In genomic region chr11:113977071-113977490, GRCh38 we compare ENCODE assay signal across 22 cellular contexts. TPM values are rescaled to one million over a fixed set of nuclear protein-coding genes. Genes with fewer than 3 reads are reported as not detected.
DNase-seq lines count a peak whose midpoint lies in the region; ATAC-seq and TF ChIP-seq lines count a peak whose summit lies in the region.
"Had no signal": no experiment of that assay in that cellular context is flagged by ENCODE, and none has a peak within 500 bp of the region (broad histone marks: within the 10 kb centered on the region; RNA-seq: fewer than 3 reads in every experiment).

No MANE protein-coding gene starts in this region.

- POLR2A ChIA-PET in activated B cell treated with CpG ODN at 0.5 μM for 24 hours (lab: Charles Lee) = interaction anchor here (0.5 to 4.1 kb wide), 20 partner anchors 9 to 423 kb away, joined by 3 to 22 read pairs (median 8); partner anchors contain the start of genes C11orf71, RBM7 and USP28

- H3K4me3 Mint-ChIP-seq in activated B cell treated with CpG ODN at 0.5 μM for 24 hours (peak overlapping the region; percentile 69), osteocyte (ENCODE audit: unreplicated experiment) (no peak overlapping the region)
- peak overlapping the region; percentile 68 to 74 for H3K4me3 Mint-ChIP-seq in stimulated activated naive B cell treated with anti-CD40 and anti-IgM and Interleukin-4, amounts not matched to agents 10 μg/mL and 1 μg/mL and 100 μg/mL, for 72 hours
- H3K4me3 Mint-ChIP-seq: CD14-positive monocyte had no signal

- H3K36me3 Mint-ChIP-seq in activated B cell treated with CpG ODN at 0.5 μM for 24 hours (ENCODE audit: low read depth) (no peaks in the 10 kb centered on the region), osteocyte (ENCODE audit: unreplicated experiment) (no peaks in the 10 kb centered on the region)
- H3K36me3 Mint-ChIP-seq in stimulated activated naive B cell treated with anti-CD40 and anti-IgM and Interleukin-4, amounts not matched to agents 10 μg/mL and 1 μg/mL and 100 μg/mL, for 72 hours = no peaks in the 10 kb centered on the region
- H3K36me3 Mint-ChIP-seq: CD14-positive monocyte had no signal

- intact Hi-C loops in activated B cell treated with CpG ODN at 0.5 μM for 24 hours (cut with micrococcal nuclease) (loop anchor here (1.0 to 5.0 kb wide), 10 partner anchors 17 to 423 kb away; partner anchors contain the start of genes C11orf71, RBM7, USP28 and ZW10), lower leg skin (cut with DNase I; ENCODE audit: low total_unique reads) (no loop called here)

- H3K4me1 Mint-ChIP-seq in activated B cell treated with CpG ODN at 0.5 μM for 24 hours (peaks cover 82% of the 10 kb centered on the region), osteocyte (ENCODE audit: unreplicated experiment) (no peaks in the 10 kb centered on the region)
- peaks cover 56 to 93% of the 10 kb centered on the region in 2 donors for H3K4me1 Mint-ChIP-seq in stimulated activated naive B cell treated with anti-CD40 and anti-IgM and Interleukin-4, amounts not matched to agents 10 μg/mL and 1 μg/mL and 100 μg/mL, for 72 hours

- H3K4me3 ChIP-seq in lower leg skin (ENCODE audit: low read depth, poor library complexity, severe bottlenecking) = no peak overlapping the region
- H3K4me3 ChIP-seq: GM12878, K562 had no signal

- no peak for TF ChIP-seq CTCF in activated B cell treated with CpG ODN at 0.5 μM for 24 hours (IDR thresholded peaks at IDR 0.05)
- TF ChIP-seq CTCF in lower leg skin (IDR thresholded peaks at IDR 0.05) = no peak
- no peak for TF ChIP-seq CTCF in osteocyte (IDR thresholded peaks at IDR 0.05)

- H3K27ac Mint-ChIP-seq in activated B cell treated with CpG ODN at 0.5 μM for 24 hours (peak overlapping the region; percentile 89), osteocyte (ENCODE audit: unreplicated experiment) (no peak overlapping the region)
- peak overlapping the region; percentile 96 for H3K27ac Mint-ChIP-seq in stimulated activated naive B cell treated with anti-CD40 and anti-IgM and Interleukin-4, amounts not matched to agents 10 μg/mL and 1 μg/mL and 100 μg/mL, for 72 hours
- H3K27ac Mint-ChIP-seq: CD14-positive monocyte had no signal

- CTCF ChIA-PET in activated B cell treated with CpG ODN at 0.5 μM for 24 hours (lab: Charles Lee) = interaction anchor here (1.3 to 7.1 kb wide), 4 partner anchors 13 to 283 kb away, joined by 3 to 66 read pairs (median 38); no protein-coding TSS in a partner anchor

- no peaks in the 10 kb centered on the region for H3K9me3 Mint-ChIP-seq in activated B cell treated with CpG ODN at 0.5 μM for 24 hours
- no peaks in the 10 kb centered on the region for H3K9me3 Mint-ChIP-seq in stimulated activated naive B cell treated with anti-CD40 and anti-IgM and Interleukin-4, amounts not matched to agents 10 μg/mL and 1 μg/mL and 100 μg/mL, for 72 hours
- no peaks in the 10 kb centered on the region for H3K9me3 Mint-ChIP-seq in osteocyte (ENCODE audit: unreplicated experiment)
- H3K9me3 Mint-ChIP-seq: CD14-positive monocyte had no signal

- 77 to 88% methylated on average over 4 of the region's 4 CpGs for WGBS in lower leg skin, 2 donors

- no peak for TF ChIP-seq POLR2A in lower leg skin (IDR thresholded peaks at IDR 0.05)

- no peaks in the 10 kb centered on the region for H3K27me3 Mint-ChIP-seq in activated B cell treated with CpG ODN at 0.5 μM for 24 hours
- H3K27me3 Mint-ChIP-seq in stimulated activated naive B cell treated with anti-CD40 and anti-IgM and Interleukin-4, amounts not matched to agents 10 μg/mL and 1 μg/mL and 100 μg/mL, for 72 hours = no peaks in the 10 kb centered on the region
- H3K27me3 Mint-ChIP-seq in osteocyte (ENCODE audit: unreplicated experiment) = peaks cover 25% of the 10 kb centered on the region

- ATAC-seq in HG03354 (IDR thresholded peaks at IDR 0.05; ENCODE audit: poor library complexity, severe bottlenecking, unreplicated experiment) = peak; percentile 49
- ATAC-seq in activated B cell treated with CpG ODN at 0.5 μM for 24 hours (ENCODE audit: low read depth) = peak; percentile 73
- peak; percentile 76 to 85 for ATAC-seq in stimulated activated naive B cell treated with anti-CD40 and anti-IgM and Interleukin-4, amounts not matched to agents 10 μg/mL and 1 μg/mL and 100 μg/mL, for 72 hours (replicated peaks)
- ATAC-seq in GM19324 (IDR thresholded peaks at IDR 0.05; ENCODE audit: low FRiP score, unreplicated experiment) = no peak
- ATAC-seq: K562, PC-3, Right ventricle myocardium inferior had no signal

- peak; percentile 24 for DNase-seq in activated effector memory CD4-positive, alpha-beta T cell treated with anti-CD3 and anti-CD28 coated beads, Interleukin-2, amount 50 U/mL, for 16 hours
- no peak for DNase-seq in activated effector memory CD4-positive, alpha-beta T cell treated with Interleukin-2 at 50 U/mL for 16 hours
- DNase-seq in activated B cell treated with CpG ODN at 0.5 μM for 24 hours = peak; percentile 43
- DNase-seq in stimulated activated naive B cell treated with anti-CD40 and anti-IgM and Interleukin-4, amounts not matched to agents 10 μg/mL and 1 μg/mL and 100 μg/mL, for 72 hours = peak; percentile 82
- DNase-seq in lower leg skin (ENCODE audit: low spot score in 2 of 2) = no peak
- DNase-seq in osteocyte (ENCODE audit: extremely low spot score, unreplicated experiment) = no peak
- DNase-seq: 8988T; NCI-H1048; NCI-H146; NCI-H2107; NCI-H226; NK-92 treated with Interleukin-12 subunit alpha and Interleukin-12 subunit beta, amount 100 ng/mL, for 24 hours; PC-3; SK-N-SH had no signal

RNA-seq across cellular contexts. Expression of gene HTR3A, which starts 2.2 kb away (rescaled TPM):
- total RNA-seq in activated B cell treated with CpG ODN at 0.5 μM for 24 hours (15.3 and 15.6 TPM in 2 replicates), lower leg skin (under 1 TPM in 3 of 4 donors, not detected in 1; 0.15 to 0.55 (median 0.42) TPM), osteocyte (not detected in 2 replicates)
- total RNA-seq: G401, GM12878, H4, K562, PC-3, Right ventricle myocardium inferior had no signal

Comparison
In these comparisons a context has a peak if more than half of its experiments do, and no peak if none do; other contexts are left out.
1. DNase-seq: peak in activated effector memory CD4-positive, alpha-beta T cell treated with anti-CD3 and anti-CD28 coated beads, Interleukin-2, amount 50 U/mL, for 16 hours (single experiment), activated B cell treated with CpG ODN at 0.5 μM for 24 hours (single experiment) and stimulated activated naive B cell treated with anti-CD40 and anti-IgM and Interleukin-4, amounts not matched to agents 10 μg/mL and 1 μg/mL and 100 μg/mL, for 72 hours (single experiment); none in activated effector memory CD4-positive, alpha-beta T cell treated with Interleukin-2 at 50 U/mL for 16 hours (single experiment), lower leg skin (0 of 2) and osteocyte (single experiment).
2. RNA of gene HTR3A, which starts 2.2 kb away (total RNA-seq): 15.3 to 15.6 TPM in activated B cell treated with CpG ODN at 0.5 μM for 24 hours; 0.15 to 0.55 TPM in lower leg skin and not detected in osteocyte; every median in the first group is over 10 times any median in the second.